In the genomic region with DNA sequence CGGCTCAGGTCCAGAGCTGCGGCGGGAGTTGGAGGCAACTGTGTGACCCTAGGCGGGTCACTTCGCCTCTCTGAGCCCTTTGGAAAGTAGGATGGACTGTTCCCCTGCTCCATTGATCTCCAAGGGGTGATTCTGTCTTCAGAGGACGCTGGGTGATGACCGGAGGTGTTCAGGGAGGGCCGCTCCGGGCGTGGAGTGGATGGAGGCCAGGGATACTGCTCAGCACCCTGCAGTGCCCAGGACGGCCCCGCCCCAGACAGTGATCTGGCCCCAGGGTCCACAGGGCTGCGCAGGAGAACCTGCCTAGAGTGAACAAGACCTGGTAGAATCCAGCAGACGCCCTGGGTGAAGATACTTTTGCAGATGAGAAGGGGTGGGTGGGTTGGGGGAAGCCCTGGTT, we compare ENCODE assay signal across 32 cellular contexts. TPM values are rescaled to one million over a fixed set of nuclear protein-coding genes. Genes with fewer than 3 reads are reported as not detected.
"Had no signal": no experiment of that assay in that cellular context is flagged by ENCODE, and none has a peak within 500 bp of the region (broad histone marks: within the 10 kb centered on the region; RNA-seq: fewer than 3 reads in every experiment).

No MANE protein-coding gene starts in this region.

- H3K9ac ChIP-seq: neural progenitor cell, parathyroid adenoma had no signal

- H3K4me3 Mint-ChIP-seq: mesothelial cell of epicardium; naive B cell; natural killer cell; nephron progenitor cell; neural progenitor cell; stimulated activated naive B cell treated with anti-CD40 and anti-IgM and Interleukin-4, amounts not matched to agents 10 μg/mL and 1 μg/mL and 100 μg/mL, for 72 hours; stimulated activated naive CD8-positive, alpha-beta T cell treated with anti-CD3 and anti-CD28 coated beads, Interleukin-15, Interleukin-2, amounts not matched to agents 100 ng/mL and 50 ng/mL, for 24 hours had no signal

- H3K27ac Mint-ChIP-seq: mesothelial cell of epicardium; natural killer cell; nephron progenitor cell; neural progenitor cell; stimulated activated naive B cell treated with anti-CD40 and anti-IgM and Interleukin-4, amounts not matched to agents 10 μg/mL and 1 μg/mL and 100 μg/mL, for 72 hours; stimulated activated naive CD8-positive, alpha-beta T cell treated with anti-CD3 and anti-CD28 coated beads, Interleukin-15, Interleukin-2, amounts not matched to agents 100 ng/mL and 50 ng/mL, for 24 hours had no signal

- H3K9me3 ChIP-seq: left ventricle myocardium inferior, neutrophil, psoas muscle, right lobe of liver, testis, thyroid gland, transverse colon, upper lobe of right lung had no signal

- H3K36me3 ChIP-seq: neural progenitor cell, right lobe of liver, thyroid gland had no signal

- H3K4me1 Mint-ChIP-seq: mesothelial cell of epicardium, neural progenitor cell had no signal

- H3K27ac ChIP-seq: hepatocyte, left ventricle myocardium inferior, neural progenitor cell, parathyroid adenoma, psoas muscle, right lobe of liver, testis, thyroid gland, transverse colon, upper lobe of right lung had no signal

- H3K4me3 ChIP-seq: hepatocyte, left ventricle myocardium inferior, lung, neural progenitor cell, psoas muscle, right lobe of liver, smooth muscle cell, testis, thyroid gland, transverse colon, upper lobe of right lung had no signal

- H3K4me2 ChIP-seq: hepatocyte, neural progenitor cell, smooth muscle cell had no signal

- H3K27me3 ChIP-seq: hepatocyte, neural progenitor cell, neutrophil, right lobe of liver, testis, thyroid gland, transverse colon, upper lobe of right lung had no signal

- ATAC-seq: natural killer cell, psoas muscle, right lobe of liver, upper lobe of right lung had no signal

- DNase-seq: islet precursor cell; left ventricle myocardium inferior; mesendoderm; naive B cell; natural killer cell; nephron progenitor cell; occipital lobe; psoas muscle; right lobe of liver; stimulated activated CD4-positive, alpha-beta T cell treated with anti-CD3 and anti-CD28 coated beads, Interleukin-12 subunit alpha, Interleukin-12 subunit beta, amount 100 ng/mL, for 4 hours; stimulated activated CD4-positive, alpha-beta T cell treated with anti-CD3 and anti-CD28 coated beads, Interleukin-15, amount 100 ng/mL, for 24 hours; stimulated activated CD4-positive, alpha-beta T cell treated with anti-CD3 and anti-CD28 coated beads, Interleukin-2, amount 100 ng/mL, for 24 hours; stimulated activated CD4-positive, alpha-beta T cell treated with anti-CD3 and anti-CD28 coated beads, Interleukin-4, amount 100 ng/mL, for 1 hour; stimulated activated naive B cell treated with anti-CD40 and anti-IgM and Interleukin-4, amounts not matched to agents 10 μg/mL and 1 μg/mL and 100 μg/mL, for 72 hours; substantia nigra; testis; thyroid gland; transverse colon; upper lobe of right lung had no signal

- H3K36me3 Mint-ChIP-seq: natural killer cell had no signal

- H3K27me3 Mint-ChIP-seq: naive B cell; stimulated activated naive B cell treated with anti-CD40 and anti-IgM and Interleukin-4, amounts not matched to agents 10 μg/mL and 1 μg/mL and 100 μg/mL, for 72 hours; stimulated activated naive CD8-positive, alpha-beta T cell treated with anti-CD3 and anti-CD28 coated beads, Interleukin-15, Interleukin-2, amounts not matched to agents 100 ng/mL and 50 ng/mL, for 24 hours had no signal

- H3K4me1 ChIP-seq: neural progenitor cell, parathyroid adenoma, psoas muscle had no signal

RNA-seq across cellular contexts. Expression of a gene that starts 14.1 kb away (rescaled TPM):
- total RNA-seq: kidney epithelial cell, mesothelial cell of epicardium, osteocyte, smooth muscle cell had no signal
- polyA plus RNA-seq: hepatocyte, smooth muscle cell had no signal

RNA-seq across cellular contexts. Expression of a gene that starts 31.8 kb away (rescaled TPM):
- total RNA-seq: left ventricle myocardium inferior, mononuclear cell, posterior vena cava, psoas muscle, skeletal muscle tissue, smooth muscle cell, thyroid gland, upper lobe of right lung had no signal

RNA-seq across cellular contexts. Expression of a gene that starts 56.9 kb away (rescaled TPM):
- total RNA-seq: osteocyte had no signal
